In genomic region chrX:140918398-140919043, GRCh38 we compare ENCODE assay signal across 9 cellular contexts.
DNase-seq lines count a peak whose midpoint lies in the region; ATAC-seq, FAIRE-seq and TF ChIP-seq lines count a peak whose summit lies in the region.
"Had no signal": no experiment of that assay in that cellular context is flagged by ENCODE, and none has a peak within 500 bp of the region (broad histone marks: within the 10 kb centered on the region; RNA-seq: fewer than 3 reads in every experiment).

No MANE protein-coding gene starts in this region.

- no peak overlapping the region for H3K27ac ChIP-seq in uterus

- no peaks in the 10 kb centered on the region for H3K27me3 Mint-ChIP-seq in nephron (ENCODE audit: low read depth)
- H3K27me3 Mint-ChIP-seq: stimulated activated naive CD8-positive, alpha-beta T cell treated with anti-CD3 and anti-CD28 coated beads, Interleukin-15, Interleukin-2, amounts not matched to agents 100 ng/mL and 50 ng/mL, for 24 hours had no signal

- TF ChIP-seq CTCF in epithelial cell of esophagus (IDR thresholded peaks at IDR 0.05; ENCODE audit: insufficient read depth, low read depth, low read length, missing control alignments) (peak; percentile 63), nephron (IDR thresholded peaks at IDR 0.05; ENCODE audit: unreplicated experiment in 3 of 3) (peak; percentile 41 to 61 (median 42)), uterus (IDR thresholded peaks at IDR 0.05) (peak in 1 of 4 experiments; percentile 26)

- no peaks in the 10 kb centered on the region for H3K27me3 ChIP-seq in uterus

- H3K9me3 ChIP-seq in uterus = no peaks in the 10 kb centered on the region

- no peak overlapping the region for H3K4me3 ChIP-seq in epithelial cell of esophagus (ENCODE audit: low read length)
- no peak overlapping the region for H3K4me3 ChIP-seq in uterus

- no peaks in the 10 kb centered on the region for H3K36me3 ChIP-seq in uterus

- H3K27ac Mint-ChIP-seq in nephron = no peak overlapping the region

- H3K9me3 Mint-ChIP-seq in nephron = peaks cover 3% of the 10 kb centered on the region
- H3K9me3 Mint-ChIP-seq: stimulated activated naive CD8-positive, alpha-beta T cell treated with anti-CD3 and anti-CD28 coated beads, Interleukin-15, Interleukin-2, amounts not matched to agents 100 ng/mL and 50 ng/mL, for 24 hours had no signal

- ATAC-seq in GM18502 (IDR thresholded peaks at IDR 0.05; ENCODE audit: poor library complexity, unreplicated experiment) (peak; percentile 96), HG02852 (IDR thresholded peaks at IDR 0.05; ENCODE audit: unreplicated experiment) (peak; percentile 77)

- TF ChIP-seq POLR2A in uterus (IDR thresholded peaks at IDR 0.05) = no peak

- FAIRE-seq in TTC549 (lab: Jason Lieb, UNC) = peak; percentile 90

- no peaks in the 10 kb centered on the region for H3K36me3 Mint-ChIP-seq in nephron (ENCODE audit: low read depth)

- no peak overlapping the region for H3K4me3 Mint-ChIP-seq in nephron
- H3K4me3 Mint-ChIP-seq: stimulated activated naive CD8-positive, alpha-beta T cell treated with anti-CD3 and anti-CD28 coated beads, Interleukin-15, Interleukin-2, amounts not matched to agents 100 ng/mL and 50 ng/mL, for 24 hours had no signal

- intact Hi-C loops in uterus (cut with DNase I; ENCODE audit: low total_unique reads) = no loop called here

- no peaks in the 10 kb centered on the region for H3K4me1 ChIP-seq in uterus

- DNase-seq in CD1c-positive myeloid dendritic cell (ENCODE audit: extremely low spot score) = peak; percentile 62
- peak; percentile 6 to 82 (median 52) for DNase-seq in NCI-H1417 (lab: John Stamatoyannopoulos, UW)
- DNase-seq in epithelial cell of esophagus (ENCODE audit: low read depth) = peak; percentile 64
- no peak for DNase-seq in uterus

- H3K4me1 Mint-ChIP-seq in nephron = no peaks in the 10 kb centered on the region

Comparison
In these comparisons a context has a peak if more than half of its experiments do, and no peak if none do; other contexts are left out.
1. DNase-seq: peak in CD1c-positive myeloid dendritic cell (single experiment), NCI-H1417 (3 of 3) and epithelial cell of esophagus (single experiment); none in uterus (0 of 2).